Comparison of ENCODE assay signal across 28 cellular contexts in the genomic region with DNA sequence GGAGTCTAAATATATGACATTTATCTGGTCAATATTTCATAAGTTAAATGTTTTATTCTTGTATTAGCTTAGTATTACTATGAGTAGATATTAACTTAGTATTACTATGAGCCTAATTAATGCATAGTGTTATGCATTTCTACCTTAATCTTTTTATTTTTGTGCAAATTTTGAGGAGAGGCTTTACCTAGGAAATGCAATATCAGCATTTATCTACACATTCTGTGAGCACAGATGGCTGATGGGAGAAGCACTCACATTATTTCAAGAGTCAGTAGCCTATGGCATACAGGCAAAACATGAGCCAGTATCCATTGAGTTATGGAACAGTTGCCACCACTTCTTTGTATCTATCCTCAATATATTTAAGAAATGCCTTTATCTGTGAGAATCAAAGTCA.
"Had no signal": no experiment of that assay in that cellular context is flagged by ENCODE, and none has a peak within 500 bp of the region (broad histone marks: within the 10 kb centered on the region; RNA-seq: fewer than 3 reads in every experiment).

No MANE protein-coding gene starts in this region.

- H3K27ac ChIP-seq: neutrophil, pancreas, prostate gland, skin epidermis, spleen, suprapubic skin, testis, tibial artery, transverse colon, upper lobe of right lung, uterus had no signal

- H3K4me3 ChIP-seq: pancreas, prostate gland, skin epidermis, smooth muscle cell, spleen, suprapubic skin, testis, tibial artery, transverse colon, upper lobe of right lung, uterus had no signal

- DNase-seq: naive thymus-derived CD8-positive, alpha-beta T cell; nephron progenitor cell; nucleus accumbens; pancreas; right cardiac atrium; spleen; stimulated activated CD4-positive, alpha-beta T cell treated with anti-CD3 and anti-CD28 coated beads, Interleukin-12 subunit alpha, Interleukin-12 subunit beta, amount 100 ng/mL, for 4 hours; stimulated activated CD4-positive, alpha-beta T cell treated with anti-CD3 and anti-CD28 coated beads, Interleukin-1b, Interleukin-23, amount 100 ng/mL, for 48 hours; stimulated activated CD4-positive, alpha-beta T cell treated with anti-CD3 and anti-CD28 coated beads, Interleukin-4, amount 100 ng/mL, for 1 hour; stimulated activated CD4-positive, alpha-beta T cell treated with anti-CD3 and anti-CD28 coated beads, Interleukin-4, amount 100 ng/mL, for 4 hours; stimulated activated CD8-positive, alpha-beta memory T cell treated with anti-CD3 and anti-CD28 coated beads, Interleukin-4, amount 100 ng/mL, for 48 hours; stimulated activated naive CD4-positive, alpha-beta T cell; stimulated activated naive CD8-positive, alpha-beta T cell treated with anti-CD3 and anti-CD28 coated beads, Interleukin-15, amount 100 ng/mL, for 72 hours; stimulated activated naive CD8-positive, alpha-beta T cell treated with anti-CD3 and anti-CD28 coated beads, Interleukin-15, Interleukin-2, amounts not matched to agents 100 U/mL and 50 U/mL, for 24 hours; substantia nigra; testis; tibial artery; transverse colon; upper lobe of right lung; uterus had no signal

- H3K9me3 ChIP-seq: neutrophil, pancreas, prostate gland, suprapubic skin, testis, tibial artery, transverse colon, upper lobe of right lung, uterus had no signal

- H3K27me3 ChIP-seq: neutrophil, pancreas, spleen, suprapubic skin, testis, tibial artery, transverse colon, upper lobe of right lung, uterus had no signal

- H3K4me1 ChIP-seq: pancreas, prostate gland, spleen, suprapubic skin, testis, tibial artery, transverse colon, upper lobe of right lung, uterus had no signal

- ATAC-seq: naive thymus-derived CD8-positive, alpha-beta T cell; natural killer cell treated with Interleukin-12 subunit alpha and Interleukin-12 subunit beta and Interleukin-15 and Interleukin-18, amount 100 ng/mL, for 72 hours; pancreas; right cardiac atrium; sciatic nerve; stimulated activated memory B cell treated with anti-CD40 and anti-IgM and Interleukin-4, amounts not matched to agents 10 μg/mL and 1 μg/mL and 100 μg/mL, for 72 hours; stimulated activated naive CD8-positive, alpha-beta T cell treated with anti-CD3 and anti-CD28 coated beads, Interleukin-15, amount 100 ng/mL, for 72 hours; stimulated activated naive CD8-positive, alpha-beta T cell treated with anti-CD3 and anti-CD28 coated beads, Interleukin-15, Interleukin-2, amounts not matched to agents 100 U/mL and 50 U/mL, for 24 hours; upper lobe of right lung had no signal

- H3K4me2 ChIP-seq: smooth muscle cell had no signal

- FAIRE-seq: pancreas had no signal

- H3K36me3 ChIP-seq: neutrophil, pancreas, prostate gland, spleen, suprapubic skin, tibial artery, transverse colon, upper lobe of right lung, uterus had no signal
